ENCODE assay signal across 8 cellular contexts in the genomic region with DNA sequence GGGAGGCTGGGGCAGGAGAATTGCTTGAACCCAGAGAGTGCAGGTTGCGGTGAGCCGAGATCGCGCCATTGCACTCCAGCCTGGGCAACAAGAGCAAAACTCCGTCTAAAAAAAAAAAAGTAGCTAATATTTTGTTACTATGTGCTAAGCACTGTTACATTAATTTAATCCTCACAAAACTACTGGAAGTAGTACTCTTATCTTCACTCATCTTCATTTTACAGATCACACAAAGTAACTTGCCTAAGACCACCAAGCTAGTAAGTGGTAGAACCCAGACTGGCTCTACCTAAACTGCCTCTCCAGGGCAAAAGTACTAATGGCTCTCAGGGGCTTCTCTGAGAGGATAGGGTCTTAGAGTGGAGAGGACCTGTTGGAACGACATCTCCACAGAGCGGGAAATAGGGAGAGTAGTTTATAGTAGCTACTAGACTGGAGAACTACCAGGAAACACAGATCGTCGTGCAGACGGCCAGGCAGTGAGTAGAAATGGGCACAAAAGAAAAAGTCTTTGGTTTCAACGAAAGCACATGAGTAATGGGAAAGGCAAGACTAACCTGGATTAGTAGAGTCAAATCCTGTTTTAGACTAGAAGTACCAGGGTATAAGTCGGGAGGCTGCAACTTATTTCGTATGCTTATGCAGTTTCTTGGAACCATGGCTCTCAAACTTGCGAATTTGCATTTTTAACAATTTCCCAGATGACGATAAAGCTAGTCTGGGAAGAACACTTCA. TPM values are rescaled to one million over a fixed set of nuclear protein-coding genes. Genes with fewer than 3 reads are reported as not detected.
DNase-seq lines count a peak whose midpoint lies in the region; ATAC-seq and TF ChIP-seq lines count a peak whose summit lies in the region.

No MANE protein-coding gene starts in this region.

- no peak overlapping the region for H3K27ac Mint-ChIP-seq in endothelial cell (ENCODE audit: unreplicated experiment)

- peak; percentile 55 for DNase-seq in DMS53 (lab: John Stamatoyannopoulos, UW)
- no peak for DNase-seq in endothelial cell (ENCODE audit: low spot score)
- no peak for DNase-seq in NCI-H1105 treated with DMSO at 0.1 percent for 48 hours (lab: John Stamatoyannopoulos, UW)

- H3K27me3 Mint-ChIP-seq in endothelial cell (ENCODE audit: unreplicated experiment): peaks cover 4% of the 10 kb centered on the region

- H3K36me3 ChIP-seq in OCI-LY1 (ENCODE audit: insufficient read depth, low read length) (peaks cover 5% of the 10 kb centered on the region; the same call in 1 of the 2 replicates), parathyroid adenoma (ENCODE audit: control insufficient read depth, insufficient read depth, low read length) (no peaks in the 10 kb centered on the region)

- H2AFZ ChIP-seq in OCI-LY1 (ENCODE audit: low read length) (no peak overlapping the region), parathyroid adenoma (no peak overlapping the region)

- TF ChIP-seq CTCF in OCI-LY1 (IDR thresholded peaks at IDR 0.05; ENCODE audit: low read length) (no peak), endothelial cell (IDR thresholded peaks at IDR 0.05; ENCODE audit: unreplicated experiment) (no peak), parathyroid adenoma (IDR thresholded peaks at IDR 0.05) (no peak)

- no peaks in the 10 kb centered on the region for H3K9me3 ChIP-seq in OCI-LY1 (ENCODE audit: low read length)
- no peaks in the 10 kb centered on the region for H3K9me3 ChIP-seq in parathyroid adenoma (ENCODE audit: control insufficient read depth, low read length)

- H3K9me3 Mint-ChIP-seq in endothelial cell (ENCODE audit: unreplicated experiment): no peaks in the 10 kb centered on the region

- H3K4me3 ChIP-seq in OCI-LY1 (ENCODE audit: low read depth, low read length, poor library complexity, severe bottlenecking) (peak overlapping the region; percentile 74), parathyroid adenoma (ENCODE audit: low read depth, low read length) (peak overlapping the region; percentile 90)

- peak overlapping the region; percentile 86 for H3K27ac ChIP-seq in OCI-LY1 (ENCODE audit: low read depth, low read length, poor library complexity, severe bottlenecking)
- no peak overlapping the region for H3K27ac ChIP-seq in parathyroid adenoma

- H3K4me1 Mint-ChIP-seq in endothelial cell (ENCODE audit: unreplicated experiment): peaks cover 7% of the 10 kb centered on the region

- no peaks in the 10 kb centered on the region for H3K27me3 ChIP-seq in OCI-LY1 (ENCODE audit: insufficient read depth, low read length)
- no peaks in the 10 kb centered on the region for H3K27me3 ChIP-seq in parathyroid adenoma (ENCODE audit: control insufficient read depth, insufficient read depth, low read length)

- no peak for ATAC-seq in GM18498 (IDR thresholded peaks at IDR 0.05; ENCODE audit: unreplicated experiment)
- ATAC-seq in HG03108 (IDR thresholded peaks at IDR 0.05; ENCODE audit: unreplicated experiment): no peak
- ATAC-seq in HG03175 (IDR thresholded peaks at IDR 0.05; ENCODE audit: unreplicated experiment): no peak

- peak overlapping the region; percentile 91 for H3K4me3 Mint-ChIP-seq in endothelial cell (ENCODE audit: unreplicated experiment)

- no peaks in the 10 kb centered on the region for H4K20me1 ChIP-seq in OCI-LY1 (ENCODE audit: insufficient read depth, low read length)

- 0 out of 2 replicates have a peak, but pooled peaks cover 5% of the 10 kb centered on the region for H3F3A ChIP-seq in OCI-LY1 (ENCODE audit: insufficient read depth, low read length)

- H3K9me2 ChIP-seq in OCI-LY1 (ENCODE audit: low read depth, low read length): no peaks in the 10 kb centered on the region

- H3K79me2 ChIP-seq in OCI-LY1 (ENCODE audit: insufficient read depth, low read length) (peaks cover 16% of the 10 kb centered on the region; the same call in 1 of the 2 replicates), parathyroid adenoma (peaks cover 2% of the 10 kb centered on the region)

- H3K4me2 ChIP-seq in OCI-LY1 (ENCODE audit: low read length) (peak overlapping the region; percentile 91), parathyroid adenoma (ENCODE audit: low read length) (no peak overlapping the region)

- H3K4me1 ChIP-seq in OCI-LY1 (ENCODE audit: insufficient read depth, low read length, severe bottlenecking) (peaks cover 28% of the 10 kb centered on the region), parathyroid adenoma (no peaks in the 10 kb centered on the region)

- peak overlapping the region; percentile 89 for H3K9ac ChIP-seq in OCI-LY1 (ENCODE audit: low read length)
- no peak overlapping the region for H3K9ac ChIP-seq in parathyroid adenoma

- H3K36me3 Mint-ChIP-seq in endothelial cell (ENCODE audit: low read depth, unreplicated experiment): no peaks in the 10 kb centered on the region

RNA-seq across cellular contexts. Expression of a gene that starts 1.4 kb away (rescaled TPM):
- total RNA-seq in endothelial cell (ENCODE audit: unreplicated experiment): 28.2 TPM
